ENCODE assay signal across 10 cellular contexts in genomic region chr1:241356187-241356518, GRCh38. TPM values are rescaled to one million over a fixed set of nuclear protein-coding genes. Genes with fewer than 3 reads are reported as not detected.
DNase-seq lines count a peak whose midpoint lies in the region; ATAC-seq, FAIRE-seq and TF ChIP-seq lines count a peak whose summit lies in the region.
"Had no signal": no experiment of that assay in that cellular context is flagged by ENCODE, and none has a peak within 500 bp of the region (broad histone marks: within the 10 kb centered on the region; RNA-seq: fewer than 3 reads in every experiment).

No MANE protein-coding gene starts in this region.

- no peak overlapping the region for H3K27ac ChIP-seq in GM12878 (ENCODE audit: control insufficient read depth, insufficient read depth)
- H3K27ac ChIP-seq: epithelial cell of prostate had no signal

- SMC1A ChIA-PET in GM12878 (lab: Charles Lee; ENCODE audit: uncharacterized antibody, unreplicated experiment) = no interaction called here

- H3K27me3 Mint-ChIP-seq in HFFc6 (ENCODE audit: insufficient read depth) = peaks cover 11% of the 10 kb centered on the region

- no peak for TF ChIP-seq EP300 in GM12878 (IDR thresholded peaks at IDR 0.05; ENCODE audit: borderline replicate concordance in 1 of 2, control insufficient read depth in 1 of 2, low read depth in 2 of 2, low read length in 2 of 2)

- H3K4me1 Mint-ChIP-seq in HFFc6 (ENCODE audit: low read depth) = peaks cover 9% of the 10 kb centered on the region; the same call in 1 of the 2 replicates

- POLR2A ChIA-PET in GM12878 (lab: Charles Lee) = no interaction called here

- no peak for FAIRE-seq in GM12878 (lab: Jason Lieb, UNC)

- peak overlapping the region; percentile 80 for H3K4me3 Mint-ChIP-seq in HFFc6

- no TSS peak for BruUV-seq in GM12878 (replicated peaks; lab: Mats Ljungman, UMichigan)

- H3K4me2 ChIP-seq in GM12878 (ENCODE audit: control insufficient read depth, insufficient read depth) = 0 out of 2 replicates have a peak overlapping the region, but pooled peaks have one; percentile 25

- in situ Hi-C loops in GM12878 (cut with MboI) = no loop called here

- H3K27ac Mint-ChIP-seq in HFFc6 = no peak overlapping the region

- intact Hi-C loops in GM12878 (cut with micrococcal nuclease; ENCODE audit: unreplicated experiment) = no loop called here

- peak; percentile 73 for DNase-seq in DMS153 treated with DMSO at 0.1 percent for 48 hours (lab: John Stamatoyannopoulos, UW; ENCODE audit: unreplicated experiment)
- no peak for DNase-seq in HFFc6
- DNase-seq in GM12878 (ENCODE audit: low read depth, low spot score) = no peak
- no peak for DNase-seq in activated effector memory CD4-positive, alpha-beta T cell treated with anti-CD3 and anti-CD28 coated beads, Interleukin-2, amount 50 U/mL, for 16 hours
- DNase-seq in SKM-1 (lab: John Stamatoyannopoulos, UW; ENCODE audit: unreplicated experiment) = no peak
- DNase-seq: T-helper 1 cell had no signal

- H3K27me3 ChIP-seq in GM12878 (replicated peaks in 1 of 2; ENCODE audit: control insufficient read depth in 2 of 2, insufficient read depth in 2 of 2, low read length in 1 of 2) (peaks cover 4 to 14% of the 10 kb centered on the region in 2 experiments), neuron (ENCODE audit: insufficient read depth, low read length) (peaks cover 24% of the 10 kb centered on the region)

- RAD21 ChIA-PET in GM12878 (lab: Charles Lee; ENCODE audit: unreplicated experiment) = no interaction called here

- ATAC-seq in GM12878 (no peak), HG02763 (IDR thresholded peaks at IDR 0.05; ENCODE audit: unreplicated experiment) (no peak), HG03159 (IDR thresholded peaks at IDR 0.05; ENCODE audit: unreplicated experiment) (no peak)

- H2AFZ ChIP-seq in GM12878 (ENCODE audit: control insufficient read depth, low read depth, low read length) (no peak overlapping the region), neuron (ENCODE audit: low read depth, low read length) (peak overlapping the region; percentile 94)

- no peak for TF ChIP-seq RAD21 in GM12878 (IDR thresholded peaks at IDR 0.05; ENCODE audit: insufficient read depth, low read depth, low read length)

- H3K4me3 ChIP-seq in GM12878 (no peak overlapping the region), neuron (ENCODE audit: low read length) (peak overlapping the region; percentile 64)

- WGBS in GM12878 (ENCODE audit: insufficient coverage, insufficient replicate concordance, low lambda C conversion rate, missing lambda C conversion rate) = 0% methylated on average over 14 of the region's 14 CpGs

- no peak overlapping the region for H3K9ac ChIP-seq in GM12878 (ENCODE audit: control insufficient read depth, insufficient read depth, low read length)

- H3K36me3 ChIP-seq in GM12878 (ENCODE audit: control insufficient read depth in 2 of 2, insufficient read depth in 2 of 2, low read length in 1 of 2) = no peaks in the 10 kb centered on the region
- no peaks in the 10 kb centered on the region for H3K36me3 ChIP-seq in neuron (ENCODE audit: insufficient read depth, low read length)

- TF ChIP-seq CTCF in HFFc6 (IDR thresholded peaks at IDR 0.05) (no peak), GM12878 (IDR thresholded peaks at IDR 0.05 in 2 of 3, conservative IDR thresholded peaks at IDR 0.05 in 1 of 3; ENCODE audit: control insufficient read depth in 2 of 3, extremely low read depth in 1 of 3, insufficient read depth in 1 of 3, low read depth in 3 of 3, low read length in 3 of 3) (no peak)

- CTCF ChIA-PET in GM12878 (lab: Yijun Ruan, JAX) = no interaction called here

- no peaks in the 10 kb centered on the region for H3K79me2 ChIP-seq in GM12878 (ENCODE audit: control insufficient read depth, insufficient read depth, low read length)

- no peaks in the 10 kb centered on the region for H3K4me1 ChIP-seq in GM12878 (ENCODE audit: control insufficient read depth, insufficient read depth, low read length)
- H3K4me1 ChIP-seq in neuron (ENCODE audit: insufficient read depth, low read length) = peaks cover 3% of the 10 kb centered on the region

- H4K20me1 ChIP-seq in GM12878 (ENCODE audit: control insufficient read depth, insufficient read depth) = no peaks in the 10 kb centered on the region

- no peaks in the 10 kb centered on the region for H3K9me3 ChIP-seq in GM12878 (replicated peaks; ENCODE audit: control insufficient read depth, insufficient read depth, low read length)
- no peaks in the 10 kb centered on the region for H3K9me3 ChIP-seq in neuron (ENCODE audit: low read length)

- no peaks in the 10 kb centered on the region for H3K9me3 Mint-ChIP-seq in HFFc6

- TF ChIP-seq POLR2A in GM12878 (IDR thresholded peaks at IDR 0.05; ENCODE audit: low read depth, low read length) = no peak

- H3K36me3 Mint-ChIP-seq in HFFc6 (ENCODE audit: low read depth) = no peaks in the 10 kb centered on the region

TF ChIP-seq in GM12878, 131 proteins besides CTCF, POLR2A, EP300 and RAD21:
- no peak for TF ChIP-seq RELA (IDR thresholded peaks at IDR 0.05; ENCODE audit: borderline replicate concordance, partially characterized antibody)
- no peak for TF ChIP-seq MYB (IDR thresholded peaks at IDR 0.05; ENCODE audit: borderline replicate concordance, low read depth, low read length)
- TF ChIP-seq BACH1 (IDR thresholded peaks at IDR 0.05; ENCODE audit: borderline replicate concordance) = no peak
- TF ChIP-seq CHD2 (IDR thresholded peaks at IDR 0.05; ENCODE audit: borderline replicate concordance, low read depth, low read length) = no peak

RNA-seq across cellular contexts. Expression of gene RGS7, which starts 0.9 kb away (rescaled TPM):
- 1 to 10 TPM; 1.5 to 2.4 (median 2.1) TPM for total RNA-seq in HFFc6 (2021; fragmentation: NEBNext Ultra II Directional; extraction: Animal tissue kit (Norgen Biotek cat#: 25700))
- total RNA-seq in GM12878 (2013; cell fraction: nucleolus; rRNA removed) = not detected in 2 replicates
- not detected in 2 replicates for total RNA-seq in GM12878 (2014; rRNA removed)
- total RNA-seq in GM12878 (2014; rRNA removed; fragmentation: Illumina TruSeq; extraction: Trizol) = not detected in 2 replicates
- total RNA-seq in GM12878 (2021) = not detected in 2 replicates
- polyA plus RNA-seq in GM12878 (2011; ENCODE audit: low read depth) = not detected
- 0.04 TPM in 1 of 2 replicates, not detected in the other for polyA plus RNA-seq in GM12878 (2011; rRNA removed)
- polyA plus RNA-seq in GM12878 (2011; cell fraction: cytosol; rRNA removed) = not detected in 2 replicates
- polyA plus RNA-seq in GM12878 (2011; cell fraction: nucleus; rRNA removed) = not detected in 2 replicates
- not detected in 2 replicates for polyA plus RNA-seq in GM12878 (2012)
- polyA plus RNA-seq in GM12878 (2014; fragmentation: Illumina TruSeq; extraction: Trizol) = not detected in 2 replicates
- polyA plus RNA-seq in GM12878 (2014; fragmentation: Nextera tagmentation; extraction: Ambion mirVana) = not detected
- polyA plus RNA-seq in GM12878 (2014; rRNA removed) = not detected in 2 replicates
- not detected for polyA plus RNA-seq in GM12878 (2016; fragmentation: Nextera tagmentation; extraction: Ambion mirVana)
- not detected in 2 replicates for polyA minus RNA-seq in GM12878 (2011; rRNA and poly(A)+ RNA removed)
- not detected in 2 replicates for polyA minus RNA-seq in GM12878 (2011; cell fraction: cytosol; rRNA and poly(A)+ RNA removed)
- polyA minus RNA-seq in GM12878 (2011; cell fraction: nucleus; rRNA and poly(A)+ RNA removed) = not detected in 2 replicates
